ENCODE assay signal across 9 cellular contexts in genomic region chr17:57735707-57736106, GRCh38. TPM values are rescaled to one million over a fixed set of nuclear protein-coding genes. Genes with fewer than 3 reads are reported as not detected.
DNase-seq lines count a peak whose midpoint lies in the region; ATAC-seq and TF ChIP-seq lines count a peak whose summit lies in the region.
"Had no signal": no experiment of that assay in that cellular context is flagged by ENCODE, and none has a peak within 500 bp of the region (broad histone marks: within the 10 kb centered on the region; RNA-seq: fewer than 3 reads in every experiment).

No MANE protein-coding gene starts in this region.

- no peaks in the 10 kb centered on the region for H3K9me2 ChIP-seq in PC-3 (replicated peaks; ENCODE audit: low read length)

- no peaks in the 10 kb centered on the region for H4K20me1 ChIP-seq in PC-3 (ENCODE audit: low read length)

- intact Hi-C loops in PC-3 (cut with micrococcal nuclease) = no loop called here
- intact Hi-C loops in lower lobe of right lung (cut with DNase I) = no loop called here

- H3K9me3 ChIP-seq in PC-3 (ENCODE audit: low read length) (no peaks in the 10 kb centered on the region), lower lobe of right lung (no peaks in the 10 kb centered on the region)

- H3K27ac ChIP-seq in PC-3 (ENCODE audit: low read length) (no peak overlapping the region), lower lobe of right lung (no peak overlapping the region)

- no peak overlapping the region for H3K4me3 ChIP-seq in PC-3 (ENCODE audit: low read length)
- H3K4me3 ChIP-seq in lower lobe of right lung = no peak overlapping the region

- H3K36me3 ChIP-seq in PC-3 (ENCODE audit: low read depth, low read length) = no peaks in the 10 kb centered on the region
- no peaks in the 10 kb centered on the region for H3K36me3 ChIP-seq in lower lobe of right lung

- no peaks in the 10 kb centered on the region for H3K79me2 ChIP-seq in PC-3 (ENCODE audit: low read length)

- no peak overlapping the region for H3K4me2 ChIP-seq in PC-3 (ENCODE audit: low read length)

- no peaks in the 10 kb centered on the region for H3K4me1 ChIP-seq in PC-3 (ENCODE audit: insufficient read depth, low read length)
- H3K4me1 ChIP-seq in lower lobe of right lung = no peaks in the 10 kb centered on the region

- BruUV-seq in PC-3 (replicated peaks; lab: Mats Ljungman, UMichigan) = no TSS peak

- TF ChIP-seq CTCF in PC-3 (conservative IDR thresholded peaks at IDR 0.05; ENCODE audit: low read depth, low read length) (peak; percentile 65), lower lobe of right lung (IDR thresholded peaks at IDR 0.05) (peak; percentile 14)

- POLR2A ChIA-PET in PC-3 (lab: Charles Lee; ENCODE audit: unreplicated experiment) = no interaction called here

- DNase-seq in DMS 273 (lab: John Stamatoyannopoulos, UW; ENCODE audit: unreplicated experiment) (peak; percentile 58), DMS 273 treated with DMSO at 0.1 percent for 48 hours (lab: John Stamatoyannopoulos, UW) (no peak), HT-29 (ENCODE audit: low spot score) (peak; percentile 31), PC-3 (peak; percentile 51), lower lobe of right lung (no peak), NCI-H774 (lab: John Stamatoyannopoulos, UW) (no peak), NK-92 (lab: John Stamatoyannopoulos, UW; ENCODE audit: unreplicated experiment) (no peak)
- no peak for DNase-seq in activated CD8-positive, alpha-beta memory T cell treated with anti-CD3 and anti-CD28 coated beads for 24 hours
- DNase-seq: GOT3 had no signal

- no peaks in the 10 kb centered on the region for H3F3A ChIP-seq in PC-3 (ENCODE audit: low read length, unreplicated experiment)

- H3K9ac ChIP-seq in PC-3 (ENCODE audit: low read length) = no peak overlapping the region

- H3K27me3 ChIP-seq in PC-3 (ENCODE audit: low read length) = peaks cover 37% of the 10 kb centered on the region; the same call in 1 of the 2 replicates
- peaks cover 4% of the 10 kb centered on the region for H3K27me3 ChIP-seq in lower lobe of right lung (ENCODE audit: low read depth)

- CTCF ChIA-PET in PC-3 (lab: Charles Lee) = no interaction called here

- ATAC-seq in PC-3 (peak; percentile 65), lower lobe of right lung (no peak)

- H2AFZ ChIP-seq in PC-3 (ENCODE audit: low read length) = no peak overlapping the region

RNA-seq across cellular contexts. Expression of gene CCDC182, which starts 9.4 kb away (rescaled TPM):
- not detected in 2 replicates for total RNA-seq in HT-29 (2014; rRNA removed; shearing (Covaris generic))
- not detected in 2 replicates for total RNA-seq in PC-3 (2014; rRNA removed)
- total RNA-seq in lower lobe of right lung = not detected

Comparison
In these comparisons a context has a peak if more than half of its experiments do, and no peak if none do; other contexts are left out.
1. DNase-seq: peak in DMS 273 (single experiment), HT-29 (single experiment) and PC-3 (single experiment); none in DMS 273 treated with DMSO at 0.1 percent for 48 hours (single experiment), lower lobe of right lung (single experiment), NCI-H774 (single experiment), NK-92 (single experiment) and activated CD8-positive, alpha-beta memory T cell treated with anti-CD3 and anti-CD28 coated beads for 24 hours (single experiment).